Comparison of ENCODE assay signal across 35 cellular contexts in genomic region chr10:22210267-22210666, GRCh38. TPM values are rescaled to one million over a fixed set of nuclear protein-coding genes. Genes with fewer than 3 reads are reported as not detected.
"Had no signal": no experiment of that assay in that cellular context is flagged by ENCODE, and none has a peak within 500 bp of the region (broad histone marks: within the 10 kb centered on the region; RNA-seq: fewer than 3 reads in every experiment).

No MANE protein-coding gene starts in this region.

- H3K4me1 ChIP-seq: ascending aorta had no signal

- H3K36me3 ChIP-seq: ascending aorta, cardiac muscle cell had no signal

- FAIRE-seq: bronchial epithelial cell, TTC549 had no signal

- DNase-seq: activated B cell treated with CpG ODN at 0.5 μM for 24 hours; activated CD4-positive, alpha-beta memory T cell treated with anti-CD3 and anti-CD28 coated beads for 36 hours; activated CD4-positive, alpha-beta T cell treated with anti-CD3 and anti-CD28 coated beads for 4 hours; activated CD4-positive, alpha-beta T cell treated with anti-CD3 and anti-CD28 coated beads, Interleukin-2, amount 10 ng/mL, durations not matched to agents 24 days and 14 days; activated CD4-positive, alpha-beta T cell treated with anti-CD3 and anti-CD28 coated beads, Interleukin-2, amount 50 U/mL, for 1 hour; activated CD4-positive, alpha-beta T cell treated with anti-CD3 and anti-CD28 coated beads, Interleukin-2, amount 50 U/mL, for 4 hours; activated CD4-positive, CD25-positive, alpha-beta regulatory T cell treated with anti-CD3 and anti-CD28 coated beads, Interleukin-2, amount 50 U/mL, for 72 hours; activated CD8-positive, alpha-beta memory T cell treated with anti-CD3 and anti-CD28 coated beads, Interleukin-2, amount 50 U/mL, for 4 hours; activated CD8-positive, alpha-beta T cell treated with anti-CD3 and anti-CD28 coated beads for 36 hours; activated effector memory CD4-positive, alpha-beta T cell treated with anti-CD3 and anti-CD28 coated beads, Interleukin-2, amount 50 U/mL, for 16 hours; activated gamma-delta T cell treated with Interleukin-2 at 50 U/mL for 16 hours; activated naive CD4-positive, alpha-beta T cell; activated naive CD4-positive, alpha-beta T cell treated with anti-CD3 and anti-CD28 coated beads for 36 hours; activated naive CD4-positive, alpha-beta T cell treated with anti-CD3 and anti-CD28 coated beads, Interleukin-2, amount 50 U/mL, for 16 hours; activated naive CD8-positive, alpha-beta T cell treated with anti-CD3 and anti-CD28 coated beads for 36 hours; activated T-cell treated with anti-CD3 and anti-CD28 coated beads for 4 hours; activated T-cell treated with anti-CD3 and anti-CD28 coated beads, Interleukin-2, amount 50 U/mL, for 1 hour; activated T-cell treated with anti-CD3 and anti-CD28 coated beads, Interleukin-2, amount 50 U/mL, for 4 hours; activated T-cell treated with anti-CD3 and anti-CD28 coated beads, Interleukin-2, amount 50 U/mL, for 72 hours; amygdala; anterior cingulate cortex; caudate nucleus; cerebellar nuclear complex; T-helper 2 cell; T-helper 9 cell had no signal

- H3K27me3 ChIP-seq: ascending aorta, cardiac muscle cell had no signal

- H3K4me3 ChIP-seq: ascending aorta, cardiac muscle cell had no signal

- H3K9me3 ChIP-seq: ascending aorta had no signal

- H3K27ac ChIP-seq: ascending aorta, cardiac muscle cell, VCaP had no signal

- ATAC-seq: activated CD8-positive, alpha-beta T cell treated with anti-CD3 and anti-CD28 coated beads for 36 hours; activated naive CD4-positive, alpha-beta T cell treated with anti-CD3 and anti-CD28 coated beads, Interleukin-2, amount 50 U/mL, for 72 hours; activated T-cell treated with anti-CD3 and anti-CD28 coated beads, Interleukin-2, amount 50 U/mL, for 4 hours; activated T-cell treated with anti-CD3 and anti-CD28 coated beads, Interleukin-2, amount 50 U/mL, for 72 hours; activated T-helper 17 cell treated with anti-CD3 and anti-CD28 coated beads, Interleukin-2, amount 50 U/mL, for 72 hours had no signal

RNA-seq across cellular contexts. Expression of gene EBLN1, which starts 7.5 kb away (rescaled TPM):
- total RNA-seq: activated B cell treated with CpG ODN at 0.5 μM for 24 hours; activated CD4-positive, alpha-beta memory T cell treated with anti-CD3 and anti-CD28 coated beads for 36 hours; activated CD4-positive, alpha-beta T cell treated with anti-CD3 and anti-CD28 coated beads, Interleukin-2, amount 10 ng/mL, durations not matched to agents 24 days and 14 days; activated CD8-positive, alpha-beta memory T cell treated with anti-CD3 and anti-CD28 coated beads for 36 hours; activated CD8-positive, alpha-beta T cell treated with anti-CD3 and anti-CD28 coated beads for 36 hours; activated naive CD4-positive, alpha-beta T cell treated with anti-CD3 and anti-CD28 coated beads for 36 hours; activated naive CD4-positive, alpha-beta T cell treated with anti-CD3 and anti-CD28 coated beads, Interleukin-2, amount 50 U/mL, for 72 hours; activated naive CD8-positive, alpha-beta T cell treated with anti-CD3 and anti-CD28 coated beads for 36 hours; activated T-cell treated with anti-CD3 and anti-CD28 coated beads, Interleukin-2, amount 50 U/mL, for 4 hours; activated T-cell treated with anti-CD3 and anti-CD28 coated beads, Interleukin-2, amount 50 U/mL, for 72 hours; activated T-helper 1 cell treated with anti-CD3 and anti-CD28 coated beads, Interleukin-12 subunit alpha, Interleukin-12 subunit beta, Interleukin-2, Interleukin-4 antibody, amounts not matched to agents 30 ng/mL and 10 ng/mL and 1 ng/mL, durations not matched to agents 14 hours and 24 hours and 36 hours; activated T-helper 17 cell treated with anti-CD3 and anti-CD28 coated beads, Interleukin-2, amount 50 U/mL, for 72 hours; ascending aorta; bronchial epithelial cell; cardiac muscle cell; chondrocyte had no signal
- polyA plus RNA-seq: cardiac muscle cell had no signal
